Comparison of ENCODE assay signal across 19 cellular contexts in genomic region chr1:185926562-185926961, GRCh38.
A peak's percentile ranks its signal among the peaks of the same experiment; 100 is the strongest.
DNase-seq lines count a peak whose midpoint lies in the region; ATAC-seq and TF ChIP-seq lines count a peak whose summit lies in the region.
"Had no signal": no experiment of that assay in that cellular context is flagged by ENCODE, and none has a peak within 500 bp of the region (broad histone marks: within the 10 kb centered on the region; RNA-seq: fewer than 3 reads in every experiment).

No MANE protein-coding gene starts in this region.

- H3K79me2 ChIP-seq in PC-9 (ENCODE audit: low read depth): no peaks in the 10 kb centered on the region
- H3K79me2 ChIP-seq: parathyroid adenoma had no signal

- CTCF ChIA-PET in PC-9 (lab: Charles Lee): no interaction called here

- no peak for TF ChIP-seq CTCF in PC-9 (conservative IDR thresholded peaks at IDR 0.05)
- no peak for TF ChIP-seq CTCF in fibroblast of pulmonary artery (IDR thresholded peaks at IDR 0.05; ENCODE audit: low read length, missing control alignments)
- no peak for TF ChIP-seq CTCF in tibial artery (IDR thresholded peaks at IDR 0.05)

- no TSS peak for BruUV-seq in PC-9 (replicated peaks; lab: Mats Ljungman, UMichigan)

- POLR2A ChIA-PET in PC-9 (lab: Charles Lee; ENCODE audit: unreplicated experiment): no interaction called here
- POLR2A ChIA-PET in naive thymus-derived CD8-positive, alpha-beta T cell (lab: Charles Lee): no interaction called here

- no peak for ATAC-seq in naive thymus-derived CD8-positive, alpha-beta T cell
- ATAC-seq: CD8-positive, alpha-beta T cell had no signal

- no peak overlapping the region for H3K27ac Mint-ChIP-seq in naive thymus-derived CD8-positive, alpha-beta T cell
- H3K27ac Mint-ChIP-seq: CD8-positive, alpha-beta T cell; T-helper 2 cell treated with Interferon-gamma antibody and Interleukin-4, amounts not matched to agents 5 μg/mL and 100 μg/mL, for 36 hours had no signal

- no peaks in the 10 kb centered on the region for H3K9me3 Mint-ChIP-seq in naive thymus-derived CD8-positive, alpha-beta T cell
- H3K9me3 Mint-ChIP-seq: CD8-positive, alpha-beta T cell; T-helper 2 cell treated with Interferon-gamma antibody and Interleukin-4, amounts not matched to agents 5 μg/mL and 100 μg/mL, for 36 hours had no signal

- in situ Hi-C loops in HAP-1 (cut with MboI; ENCODE audit: low sequenced_read_pairs): no loop called here

- H3K4me3 ChIP-seq in PC-9 (no peak overlapping the region), fibroblast of pulmonary artery (replicated peaks; ENCODE audit: low read depth, low read length) (no peak overlapping the region), tibial artery (no peak overlapping the region), HAP-1 (no peak overlapping the region)

- no peaks in the 10 kb centered on the region for H3K36me3 ChIP-seq in PC-9 (ENCODE audit: low read depth)
- no peaks in the 10 kb centered on the region for H3K36me3 ChIP-seq in tibial artery
- H3K36me3 ChIP-seq in HAP-1 (replicated peaks): no peaks in the 10 kb centered on the region

- no peak overlapping the region for H3K4me3 Mint-ChIP-seq in naive thymus-derived CD8-positive, alpha-beta T cell
- H3K4me3 Mint-ChIP-seq: CD8-positive, alpha-beta T cell; T-helper 2 cell treated with Interferon-gamma antibody and Interleukin-4, amounts not matched to agents 5 μg/mL and 100 μg/mL, for 36 hours had no signal

- peak overlapping the region; percentile 26 for H3K4me2 ChIP-seq in PC-9

- H3K27ac ChIP-seq in PC-9 (no peak overlapping the region), tibial artery (peak overlapping the region; percentile 25 to 28)
- H3K27ac ChIP-seq: parathyroid adenoma had no signal

- H3F3A ChIP-seq in PC-9 (ENCODE audit: insufficient read depth, low read depth): peaks cover 6% of the 10 kb centered on the region; the same call in 1 of the 2 replicates

- H3K27me3 ChIP-seq in PC-9 (ENCODE audit: insufficient read depth, low read depth): no peaks in the 10 kb centered on the region
- no peaks in the 10 kb centered on the region for H3K27me3 ChIP-seq in tibial artery
- peaks cover 34% of the 10 kb centered on the region for H3K27me3 ChIP-seq in HAP-1 (ENCODE audit: low read depth)

- no peaks in the 10 kb centered on the region for H3K4me1 Mint-ChIP-seq in naive thymus-derived CD8-positive, alpha-beta T cell

- H3K9me3 ChIP-seq in PC-9 (ENCODE audit: insufficient read depth, low read depth) (no peaks in the 10 kb centered on the region), tibial artery (no peaks in the 10 kb centered on the region), HAP-1 (no peaks in the 10 kb centered on the region)

- H3K9me2 ChIP-seq in PC-9 (ENCODE audit: insufficient read depth): no peaks in the 10 kb centered on the region

- H3K27me3 Mint-ChIP-seq in naive thymus-derived CD8-positive, alpha-beta T cell: peaks cover 2 to 11% (median 7%) of the 10 kb centered on the region in 5 donors

- no peaks in the 10 kb centered on the region for H4K20me1 ChIP-seq in PC-9 (ENCODE audit: insufficient read depth)

- intact Hi-C loops in PC-9 (cut with micrococcal nuclease; ENCODE audit: unreplicated experiment) (no loop called here), tibial artery (cut with DNase I; ENCODE audit: low total_unique reads) (no loop called here)

- H3K4me1 ChIP-seq in PC-9 (replicated peaks; ENCODE audit: insufficient read depth): peaks cover 14% of the 10 kb centered on the region
- no peaks in the 10 kb centered on the region for H3K4me1 ChIP-seq in tibial artery
- no peaks in the 10 kb centered on the region for H3K4me1 ChIP-seq in HAP-1
- H3K4me1 ChIP-seq: parathyroid adenoma had no signal

- DNase-seq in NCI-H82 (lab: John Stamatoyannopoulos, UW): peak; percentile 63
- no peak for DNase-seq in NCI-H82 treated with DMSO at 0.1 percent for 48 hours (lab: John Stamatoyannopoulos, UW; ENCODE audit: unreplicated experiment)
- DNase-seq in PC-9: peak in 1 of 2 experiments; percentile 81
- peak; percentile 26 for DNase-seq in fibroblast of pulmonary artery (ENCODE audit: low read depth)
- no peak for DNase-seq in tibial artery
- DNase-seq in naive thymus-derived CD8-positive, alpha-beta T cell: no peak
- no peak for DNase-seq in HAP-1 (ENCODE audit: low spot score in 2 of 2)
- no peak for DNase-seq in anterior cingulate cortex (lab: John Stamatoyannopoulos, UW)
- DNase-seq: ACHN; activated CD4-positive, alpha-beta T cell treated with anti-CD3 and anti-CD28 coated beads for 4 hours; activated naive CD4-positive, alpha-beta T cell treated with anti-CD3 and anti-CD28 coated beads, Interleukin-2, amount 50 U/mL, for 16 hours; CD8-positive, alpha-beta T cell; glutamatergic neuron; kidney; NCI-H2029 treated with DMSO at 0.1 percent for 48 hours; NK-92 treated with Interleukin-12 subunit alpha and Interleukin-12 subunit beta, amount 100 ng/mL, for 24 hours; stimulated activated CD4-positive, alpha-beta T cell treated with anti-CD3 and anti-CD28 coated beads, Interleukin-15, amount 100 ng/mL, for 24 hours had no signal

- H2AFZ ChIP-seq in PC-9: 0 out of 2 replicates have a peak overlapping the region, but pooled peaks have one; percentile 29
- H2AFZ ChIP-seq: parathyroid adenoma had no signal

- H3K36me3 Mint-ChIP-seq in naive thymus-derived CD8-positive, alpha-beta T cell: no peaks in the 10 kb centered on the region
- H3K36me3 Mint-ChIP-seq: CD8-positive, alpha-beta T cell had no signal

Comparison
In these comparisons a context has a peak if more than half of its experiments do, and no peak if none do; other contexts are left out.
1. DNase-seq: peak in NCI-H82 (single experiment) and fibroblast of pulmonary artery (single experiment); none in NCI-H82 treated with DMSO at 0.1 percent for 48 hours (single experiment), tibial artery (0 of 2), naive thymus-derived CD8-positive, alpha-beta T cell (0 of 10), HAP-1 (0 of 2) and anterior cingulate cortex (0 of 58).